ENCODE assay signal across 23 cellular contexts in the genomic region with DNA sequence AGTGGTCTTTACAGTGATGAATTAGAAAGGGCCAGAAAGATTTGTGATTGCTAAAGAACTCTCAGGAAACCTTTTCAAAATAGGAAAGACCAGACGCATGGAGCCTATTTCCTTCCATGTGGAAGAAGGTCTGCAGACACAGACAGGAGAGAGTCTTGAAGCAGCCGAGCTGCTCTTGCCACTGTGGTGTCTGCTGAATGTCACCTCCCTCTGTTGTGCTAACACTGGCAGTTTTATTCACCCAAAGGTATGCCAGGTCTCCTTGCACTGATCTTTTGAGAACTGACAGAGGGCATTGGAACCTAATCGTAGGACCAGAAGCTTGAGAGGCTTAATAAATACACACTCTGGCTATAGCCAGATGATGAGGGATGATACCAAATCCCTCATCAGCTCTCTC.
A peak's percentile ranks its signal among the peaks of the same experiment; 100 is the strongest.
DNase-seq lines count a peak whose midpoint lies in the region; ATAC-seq and TF ChIP-seq lines count a peak whose summit lies in the region.
"Had no signal": no experiment of that assay in that cellular context is flagged by ENCODE, and none has a peak within 500 bp of the region (broad histone marks: within the 10 kb centered on the region; RNA-seq: fewer than 3 reads in every experiment).

No MANE protein-coding gene starts in this region.

- no peaks in the 10 kb centered on the region for H3K4me1 ChIP-seq in esophagus muscularis mucosa
- no peaks in the 10 kb centered on the region for H3K4me1 ChIP-seq in neural progenitor cell
- H3K4me1 ChIP-seq: BE2C, BLaER1 had no signal

- H3K9me3 ChIP-seq in esophagus muscularis mucosa, result no peaks in the 10 kb centered on the region
- H3K9me3 ChIP-seq in neural progenitor cell (ENCODE audit: low read depth), result no peaks in the 10 kb centered on the region
- H3K9me3 ChIP-seq: BE2C, BLaER1 had no signal

- H4K20me1 ChIP-seq in neural progenitor cell (ENCODE audit: low read depth), result no peaks in the 10 kb centered on the region
- H4K20me1 ChIP-seq: BLaER1 had no signal

- H3K79me2 ChIP-seq in neural progenitor cell (ENCODE audit: low read depth), result no peaks in the 10 kb centered on the region

- intact Hi-C loops in esophagus muscularis mucosa (cut with DNase I), result no loop called here

- H3K4me1 Mint-ChIP-seq in neural progenitor cell (no peaks in the 10 kb centered on the region), WTC11 (peaks cover 17% of the 10 kb centered on the region)
- H3K4me1 Mint-ChIP-seq: CD4-positive, alpha-beta memory T cell; CD4-positive, CD25-positive, alpha-beta regulatory T cell; CD8-positive, alpha-beta memory T cell had no signal

- ATAC-seq in WTC11, result no peak

- TF ChIP-seq CTCF in esophagus muscularis mucosa (IDR thresholded peaks at IDR 0.05) (no peak), neural progenitor cell (IDR thresholded peaks at IDR 0.05) (no peak), WTC11 (IDR thresholded peaks at IDR 0.05) (no peak)

- no peaks in the 10 kb centered on the region for H3K36me3 ChIP-seq in esophagus muscularis mucosa
- no peaks in the 10 kb centered on the region for H3K36me3 ChIP-seq in neural progenitor cell
- H3K36me3 ChIP-seq: BE2C, BLaER1 had no signal

- H3K36me3 Mint-ChIP-seq in neural progenitor cell, result no peaks in the 10 kb centered on the region
- no peaks in the 10 kb centered on the region for H3K36me3 Mint-ChIP-seq in WTC11
- H3K36me3 Mint-ChIP-seq: CD14-positive monocyte; CD4-positive, alpha-beta memory T cell; CD4-positive, CD25-positive, alpha-beta regulatory T cell; CD8-positive, alpha-beta memory T cell had no signal

- no peaks in the 10 kb centered on the region for H3F3A ChIP-seq in neural progenitor cell (ENCODE audit: low read depth)

- no peaks in the 10 kb centered on the region for H3K27me3 ChIP-seq in esophagus muscularis mucosa
- no peaks in the 10 kb centered on the region for H3K27me3 ChIP-seq in neural progenitor cell
- H3K27me3 ChIP-seq: BE2C, BLaER1 had no signal

- H3K27me3 Mint-ChIP-seq in neural progenitor cell (ENCODE audit: insufficient read depth, low read depth) (peaks cover 2% of the 10 kb centered on the region), WTC11 (ENCODE audit: low read depth) (peaks cover 7% of the 10 kb centered on the region)
- H3K27me3 Mint-ChIP-seq: CD4-positive, alpha-beta memory T cell; CD4-positive, CD25-positive, alpha-beta regulatory T cell; CD8-positive, alpha-beta memory T cell had no signal

- no peak overlapping the region for H3K4me3 Mint-ChIP-seq in neural progenitor cell
- H3K4me3 Mint-ChIP-seq in WTC11, result no peak overlapping the region
- H3K4me3 Mint-ChIP-seq: CD14-positive monocyte; CD4-positive, alpha-beta memory T cell; CD4-positive, CD25-positive, alpha-beta regulatory T cell; CD8-positive, alpha-beta memory T cell had no signal

- WGBS in esophagus muscularis mucosa, result 75% methylated on average over 3 of the region's 3 CpGs

- H3K9me3 Mint-ChIP-seq in neural progenitor cell, result peaks cover 2% of the 10 kb centered on the region
- no peaks in the 10 kb centered on the region for H3K9me3 Mint-ChIP-seq in WTC11
- H3K9me3 Mint-ChIP-seq: CD4-positive, alpha-beta memory T cell had no signal

- H2AFZ ChIP-seq in neural progenitor cell (replicated peaks), result peak overlapping the region; percentile 15

- H3K9ac ChIP-seq in neural progenitor cell, result no peak overlapping the region
- H3K9ac ChIP-seq: BLaER1 had no signal

- DNase-seq in SK-N-DZ (ENCODE audit: low spot score), result peak; percentile 78
- peak; percentile 8 for DNase-seq in esophagus muscularis mucosa (ENCODE audit: extremely low spot score)
- no peak for DNase-seq in neural progenitor cell (ENCODE audit: low spot score)
- DNase-seq in WTC11 (ENCODE audit: low spot score), result no peak
- DNase-seq in RKO (ENCODE audit: low spot score), result no peak
- no peak for DNase-seq in kidney glomerular epithelial cell (lab: John Stamatoyannopoulos, UW)
- DNase-seq: 8988T; ACHN; BE2C; C1 segment of cervical spinal cord; CD4-positive, alpha-beta memory T cell; CD4-positive, CD25-positive, alpha-beta regulatory T cell; CD8-positive, alpha-beta memory T cell; COR-L47; DMS 273 treated with DMSO at 0.1 percent for 48 hours; DMS153; DMS53; DMS79; DND-41; EL; GF-D8 had no signal

- TF ChIP-seq POLR2A in esophagus muscularis mucosa (IDR thresholded peaks at IDR 0.05; ENCODE audit: low read depth), result no peak

- no peak overlapping the region for H3K4me2 ChIP-seq in neural progenitor cell
- H3K4me2 ChIP-seq: BLaER1 had no signal

- POLR2A ChIA-PET in WTC11 (lab: Charles Lee), result no interaction called here

- CTCF ChIA-PET in WTC11 (lab: Charles Lee), result interaction anchor here (1.1 kb wide), 1 partner anchor 53 kb away, joined by 4 read pairs; no protein-coding TSS in a partner anchor

- H3K4me3 ChIP-seq in esophagus muscularis mucosa (no peak overlapping the region), neural progenitor cell (no peak overlapping the region)
- H3K4me3 ChIP-seq: BLaER1 had no signal

- TF ChIP-seq EP300 in esophagus muscularis mucosa (IDR thresholded peaks at IDR 0.05), result no peak

- H3K27ac ChIP-seq in esophagus muscularis mucosa (replicated peaks in 1 of 4) (no peak overlapping the region), neural progenitor cell (no peak overlapping the region)
- H3K27ac ChIP-seq: BLaER1 had no signal

- H3K27ac Mint-ChIP-seq in neural progenitor cell (no peak overlapping the region), WTC11 (no peak overlapping the region)
- H3K27ac Mint-ChIP-seq: CD14-positive monocyte; CD4-positive, alpha-beta memory T cell; CD4-positive, CD25-positive, alpha-beta regulatory T cell; CD8-positive, alpha-beta memory T cell had no signal

TF ChIP-seq in WTC11, 78 proteins besides CTCF, POLR2A, EP300 and RAD21:
- TF ChIP-seq, protein P1, sequence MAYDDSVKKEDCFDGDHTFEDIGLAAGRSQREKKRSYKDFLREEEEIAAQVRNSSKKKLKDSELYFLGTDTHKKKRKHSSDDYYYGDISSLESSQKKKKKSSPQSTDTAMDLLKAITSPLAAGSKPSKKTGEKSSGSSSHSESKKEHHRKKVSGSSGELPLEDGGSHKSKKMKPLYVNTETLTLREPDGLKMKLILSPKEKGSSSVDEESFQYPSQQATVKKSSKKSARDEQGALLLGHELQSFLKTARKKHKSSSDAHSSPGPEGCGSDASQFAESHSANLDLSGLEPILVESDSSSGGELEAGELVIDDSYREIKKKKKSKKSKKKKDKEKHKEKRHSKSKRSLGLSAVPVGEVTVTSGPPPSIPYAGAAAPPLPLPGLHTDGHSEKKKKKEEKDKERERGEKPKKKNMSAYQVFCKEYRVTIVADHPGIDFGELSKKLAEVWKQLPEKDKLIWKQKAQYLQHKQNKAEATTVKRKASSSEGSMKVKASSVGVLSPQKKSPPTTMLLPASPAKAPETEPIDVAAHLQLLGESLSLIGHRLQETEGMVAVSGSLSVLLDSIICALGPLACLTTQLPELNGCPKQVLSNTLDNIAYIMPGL (CRISPR knock-in tag; IDR thresholded peaks at IDR 0.05), result no peak
- TF ChIP-seq, protein P2, sequence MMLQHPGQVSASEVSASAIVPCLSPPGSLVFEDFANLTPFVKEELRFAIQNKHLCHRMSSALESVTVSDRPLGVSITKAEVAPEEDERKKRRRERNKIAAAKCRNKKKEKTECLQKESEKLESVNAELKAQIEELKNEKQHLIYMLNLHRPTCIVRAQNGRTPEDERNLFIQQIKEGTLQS (CRISPR knock-in tag; conservative IDR thresholded peaks at IDR 0.05), result no peak

Comparison
In these comparisons a context has a peak if more than half of its experiments do, and no peak if none do; other contexts are left out.
1. DNase-seq: peak in SK-N-DZ (single experiment) and esophagus muscularis mucosa (single experiment); none in neural progenitor cell (single experiment), WTC11 (single experiment), RKO (single experiment) and kidney glomerular epithelial cell (single experiment).